In the genomic region with DNA sequence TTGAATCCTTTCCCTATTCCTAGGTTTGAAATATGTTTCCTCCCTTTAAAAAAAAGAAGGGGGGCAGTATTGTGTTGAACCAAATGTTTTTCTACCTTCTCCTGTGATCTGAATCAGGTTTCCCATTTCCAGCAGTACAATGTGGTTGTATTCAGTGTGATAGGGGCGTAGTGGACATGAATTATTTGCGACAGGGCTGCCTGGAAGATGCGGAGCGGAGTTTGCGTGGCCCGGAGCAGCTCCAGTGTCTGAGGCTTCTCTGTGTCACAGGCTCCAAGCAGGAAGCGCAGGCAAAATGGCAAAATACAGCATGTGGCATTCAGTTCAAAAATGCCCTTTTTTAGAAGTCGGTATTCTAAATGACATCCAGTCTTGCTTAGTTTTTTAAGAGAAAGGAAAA, we compare ENCODE assay signal across 1 cellular context.
TF ChIP-seq lines count a peak whose summit lies in the region.

No MANE protein-coding gene starts in this region.

TF ChIP-seq in K562, 482 proteins besides CTCF, POLR2A, EP300 and RAD21 (continued from another document and continues in another):
- TF ChIP-seq, protein P1, sequence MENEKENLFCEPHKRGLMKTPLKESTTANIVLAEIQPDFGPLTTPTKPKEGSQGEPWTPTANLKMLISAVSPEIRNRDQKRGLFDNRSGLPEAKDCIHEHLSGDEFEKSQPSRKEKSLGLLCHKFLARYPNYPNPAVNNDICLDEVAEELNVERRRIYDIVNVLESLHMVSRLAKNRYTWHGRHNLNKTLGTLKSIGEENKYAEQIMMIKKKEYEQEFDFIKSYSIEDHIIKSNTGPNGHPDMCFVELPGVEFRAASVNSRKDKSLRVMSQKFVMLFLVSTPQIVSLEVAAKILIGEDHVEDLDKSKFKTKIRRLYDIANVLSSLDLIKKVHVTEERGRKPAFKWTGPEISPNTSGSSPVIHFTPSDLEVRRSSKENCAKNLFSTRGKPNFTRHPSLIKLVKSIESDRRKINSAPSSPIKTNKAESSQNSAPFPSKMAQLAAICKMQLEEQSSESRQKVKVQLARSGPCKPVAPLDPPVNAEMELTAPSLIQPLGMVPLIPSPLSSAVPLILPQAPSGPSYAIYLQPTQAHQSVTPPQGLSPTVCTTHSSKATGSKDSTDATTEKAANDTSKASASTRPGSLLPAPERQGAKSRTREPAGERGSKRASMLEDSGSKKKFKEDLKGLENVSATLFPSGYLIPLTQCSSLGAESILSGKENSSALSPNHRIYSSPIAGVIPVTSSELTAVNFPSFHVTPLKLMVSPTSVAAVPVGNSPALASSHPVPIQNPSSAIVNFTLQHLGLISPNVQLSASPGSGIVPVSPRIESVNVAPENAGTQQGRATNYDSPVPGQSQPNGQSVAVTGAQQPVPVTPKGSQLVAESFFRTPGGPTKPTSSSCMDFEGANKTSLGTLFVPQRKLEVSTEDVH (IDR thresholded peaks at IDR 0.05; ENCODE audit: low read depth, partially characterized antibody), result no peak
- TF ChIP-seq ZNF217 (CRISPR knock-in tag; IDR thresholded peaks at IDR 0.05), result no peak
- TF ChIP-seq, protein P2, sequence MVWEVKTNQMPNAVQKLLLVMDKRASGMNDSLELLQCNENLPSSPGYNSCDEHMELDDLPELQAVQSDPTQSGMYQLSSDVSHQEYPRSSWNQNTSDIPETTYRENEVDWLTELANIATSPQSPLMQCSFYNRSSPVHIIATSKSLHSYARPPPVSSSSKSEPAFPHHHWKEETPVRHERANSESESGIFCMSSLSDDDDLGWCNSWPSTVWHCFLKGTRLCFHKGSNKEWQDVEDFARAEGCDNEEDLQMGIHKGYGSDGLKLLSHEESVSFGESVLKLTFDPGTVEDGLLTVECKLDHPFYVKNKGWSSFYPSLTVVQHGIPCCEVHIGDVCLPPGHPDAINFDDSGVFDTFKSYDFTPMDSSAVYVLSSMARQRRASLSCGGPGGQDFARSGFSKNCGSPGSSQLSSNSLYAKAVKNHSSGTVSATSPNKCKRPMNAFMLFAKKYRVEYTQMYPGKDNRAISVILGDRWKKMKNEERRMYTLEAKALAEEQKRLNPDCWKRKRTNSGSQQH (CRISPR knock-in tag; IDR thresholded peaks at IDR 0.05), result no peak
- no peak for TF ChIP-seq MTF1 (CRISPR knock-in tag; IDR thresholded peaks at IDR 0.05; ENCODE audit: borderline replicate concordance)
- no peak for TF ChIP-seq NFYB (IDR thresholded peaks at IDR 0.05; ENCODE audit: extremely low read depth, insufficient read length)
- no peak for TF ChIP-seq KDM5B (IDR thresholded peaks at IDR 0.05; ENCODE audit: insufficient replicate concordance, low read depth, low read length)
- TF ChIP-seq, protein P3, sequence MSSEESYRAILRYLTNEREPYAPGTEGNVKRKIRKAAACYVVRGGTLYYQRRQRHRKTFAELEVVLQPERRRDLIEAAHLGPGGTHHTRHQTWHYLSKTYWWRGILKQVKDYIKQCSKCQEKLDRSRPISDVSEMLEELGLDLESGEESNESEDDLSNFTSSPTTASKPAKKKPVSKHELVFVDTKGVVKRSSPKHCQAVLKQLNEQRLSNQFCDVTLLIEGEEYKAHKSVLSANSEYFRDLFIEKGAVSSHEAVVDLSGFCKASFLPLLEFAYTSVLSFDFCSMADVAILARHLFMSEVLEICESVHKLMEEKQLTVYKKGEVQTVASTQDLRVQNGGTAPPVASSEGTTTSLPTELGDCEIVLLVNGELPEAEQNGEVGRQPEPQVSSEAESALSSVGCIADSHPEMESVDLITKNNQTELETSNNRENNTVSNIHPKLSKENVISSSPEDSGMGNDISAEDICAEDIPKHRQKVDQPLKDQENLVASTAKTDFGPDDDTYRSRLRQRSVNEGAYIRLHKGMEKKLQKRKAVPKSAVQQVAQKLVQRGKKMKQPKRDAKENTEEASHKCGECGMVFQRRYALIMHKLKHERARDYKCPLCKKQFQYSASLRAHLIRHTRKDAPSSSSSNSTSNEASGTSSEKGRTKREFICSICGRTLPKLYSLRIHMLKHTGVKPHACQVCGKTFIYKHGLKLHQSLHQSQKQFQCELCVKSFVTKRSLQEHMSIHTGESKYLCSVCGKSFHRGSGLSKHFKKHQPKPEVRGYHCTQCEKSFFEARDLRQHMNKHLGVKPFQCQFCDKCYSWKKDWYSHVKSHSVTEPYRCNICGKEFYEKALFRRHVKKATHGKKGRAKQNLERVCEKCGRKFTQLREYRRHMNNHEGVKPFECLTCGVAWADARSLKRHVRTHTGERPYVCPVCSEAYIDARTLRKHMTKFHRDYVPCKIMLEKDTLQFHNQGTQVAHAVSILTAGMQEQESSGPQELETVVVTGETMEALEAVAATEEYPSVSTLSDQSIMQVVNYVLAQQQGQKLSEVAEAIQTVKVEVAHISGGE (CRISPR knock-in tag; IDR thresholded peaks at IDR 0.05), result no peak
- TF ChIP-seq SMARCA5 (IDR thresholded peaks at IDR 0.05), result no peak
- TF ChIP-seq PTTG1 (tag; IDR thresholded peaks at IDR 0.05; ENCODE audit: low read depth), result no peak
- TF ChIP-seq, protein P4, sequence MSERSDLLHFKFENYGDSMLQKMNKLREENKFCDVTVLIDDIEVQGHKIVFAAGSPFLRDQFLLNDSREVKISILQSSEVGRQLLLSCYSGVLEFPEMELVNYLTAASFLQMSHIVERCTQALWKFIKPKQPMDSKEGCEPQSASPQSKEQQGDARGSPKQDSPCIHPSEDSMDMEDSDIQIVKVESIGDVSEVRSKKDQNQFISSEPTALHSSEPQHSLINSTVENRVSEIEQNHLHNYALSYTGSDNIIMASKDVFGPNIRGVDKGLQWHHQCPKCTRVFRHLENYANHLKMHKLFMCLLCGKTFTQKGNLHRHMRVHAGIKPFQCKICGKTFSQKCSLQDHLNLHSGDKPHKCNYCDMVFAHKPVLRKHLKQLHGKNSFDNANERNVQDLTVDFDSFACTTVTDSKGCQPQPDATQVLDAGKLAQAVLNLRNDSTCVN (CRISPR knock-in tag; IDR thresholded peaks at IDR 0.05), result no peak
- TF ChIP-seq MEIS2 (IDR thresholded peaks at IDR 0.05; ENCODE audit: partially characterized antibody), result peak; percentile 94
- TF ChIP-seq PYGO2 (tag; IDR thresholded peaks at IDR 0.05), result no peak
- no peak for TF ChIP-seq POLR3G (IDR thresholded peaks at IDR 0.05; ENCODE audit: extremely low read depth, insufficient read length, insufficient replicate concordance)
- no peak for TF ChIP-seq ERF (CRISPR knock-in tag; IDR thresholded peaks at IDR 0.05)
- TF ChIP-seq HNRNPK (IDR thresholded peaks at IDR 0.05; ENCODE audit: low read depth, low read length, poor library complexity, severe bottlenecking), result no peak
- no peak for TF ChIP-seq ZNF165 (CRISPR knock-in tag; IDR thresholded peaks at IDR 0.05; ENCODE audit: borderline replicate concordance)
- TF ChIP-seq, protein P5, sequence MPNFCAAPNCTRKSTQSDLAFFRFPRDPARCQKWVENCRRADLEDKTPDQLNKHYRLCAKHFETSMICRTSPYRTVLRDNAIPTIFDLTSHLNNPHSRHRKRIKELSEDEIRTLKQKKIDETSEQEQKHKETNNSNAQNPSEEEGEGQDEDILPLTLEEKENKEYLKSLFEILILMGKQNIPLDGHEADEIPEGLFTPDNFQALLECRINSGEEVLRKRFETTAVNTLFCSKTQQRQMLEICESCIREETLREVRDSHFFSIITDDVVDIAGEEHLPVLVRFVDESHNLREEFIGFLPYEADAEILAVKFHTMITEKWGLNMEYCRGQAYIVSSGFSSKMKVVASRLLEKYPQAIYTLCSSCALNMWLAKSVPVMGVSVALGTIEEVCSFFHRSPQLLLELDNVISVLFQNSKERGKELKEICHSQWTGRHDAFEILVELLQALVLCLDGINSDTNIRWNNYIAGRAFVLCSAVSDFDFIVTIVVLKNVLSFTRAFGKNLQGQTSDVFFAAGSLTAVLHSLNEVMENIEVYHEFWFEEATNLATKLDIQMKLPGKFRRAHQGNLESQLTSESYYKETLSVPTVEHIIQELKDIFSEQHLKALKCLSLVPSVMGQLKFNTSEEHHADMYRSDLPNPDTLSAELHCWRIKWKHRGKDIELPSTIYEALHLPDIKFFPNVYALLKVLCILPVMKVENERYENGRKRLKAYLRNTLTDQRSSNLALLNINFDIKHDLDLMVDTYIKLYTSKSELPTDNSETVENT (CRISPR knock-in tag; IDR thresholded peaks at IDR 0.05), result no peak
- no peak for TF ChIP-seq SMAD4 (CRISPR knock-in tag; conservative IDR thresholded peaks at IDR 0.05)
- TF ChIP-seq, protein P6, sequence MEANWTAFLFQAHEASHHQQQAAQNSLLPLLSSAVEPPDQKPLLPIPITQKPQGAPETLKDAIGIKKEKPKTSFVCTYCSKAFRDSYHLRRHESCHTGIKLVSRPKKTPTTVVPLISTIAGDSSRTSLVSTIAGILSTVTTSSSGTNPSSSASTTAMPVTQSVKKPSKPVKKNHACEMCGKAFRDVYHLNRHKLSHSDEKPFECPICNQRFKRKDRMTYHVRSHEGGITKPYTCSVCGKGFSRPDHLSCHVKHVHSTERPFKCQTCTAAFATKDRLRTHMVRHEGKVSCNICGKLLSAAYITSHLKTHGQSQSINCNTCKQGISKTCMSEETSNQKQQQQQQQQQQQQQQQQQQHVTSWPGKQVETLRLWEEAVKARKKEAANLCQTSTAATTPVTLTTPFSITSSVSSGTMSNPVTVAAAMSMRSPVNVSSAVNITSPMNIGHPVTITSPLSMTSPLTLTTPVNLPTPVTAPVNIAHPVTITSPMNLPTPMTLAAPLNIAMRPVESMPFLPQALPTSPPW (CRISPR knock-in tag; IDR thresholded peaks at IDR 0.05), result peak; percentile 54
- TF ChIP-seq TBL1XR1 (IDR thresholded peaks at IDR 0.05; ENCODE audit: low read length in 2 of 2), result no peak
- no peak for TF ChIP-seq HCFC1 (IDR thresholded peaks at IDR 0.05; ENCODE audit: low read depth, low read length)
- no peak for TF ChIP-seq RFX7 (CRISPR knock-in tag; IDR thresholded peaks at IDR 0.05)
- no peak for TF ChIP-seq CBFA2T3 (IDR thresholded peaks at IDR 0.05)
- TF ChIP-seq PRMT5 (CRISPR knock-in tag; IDR thresholded peaks at IDR 0.05), result no peak
- TF ChIP-seq, protein P7, sequence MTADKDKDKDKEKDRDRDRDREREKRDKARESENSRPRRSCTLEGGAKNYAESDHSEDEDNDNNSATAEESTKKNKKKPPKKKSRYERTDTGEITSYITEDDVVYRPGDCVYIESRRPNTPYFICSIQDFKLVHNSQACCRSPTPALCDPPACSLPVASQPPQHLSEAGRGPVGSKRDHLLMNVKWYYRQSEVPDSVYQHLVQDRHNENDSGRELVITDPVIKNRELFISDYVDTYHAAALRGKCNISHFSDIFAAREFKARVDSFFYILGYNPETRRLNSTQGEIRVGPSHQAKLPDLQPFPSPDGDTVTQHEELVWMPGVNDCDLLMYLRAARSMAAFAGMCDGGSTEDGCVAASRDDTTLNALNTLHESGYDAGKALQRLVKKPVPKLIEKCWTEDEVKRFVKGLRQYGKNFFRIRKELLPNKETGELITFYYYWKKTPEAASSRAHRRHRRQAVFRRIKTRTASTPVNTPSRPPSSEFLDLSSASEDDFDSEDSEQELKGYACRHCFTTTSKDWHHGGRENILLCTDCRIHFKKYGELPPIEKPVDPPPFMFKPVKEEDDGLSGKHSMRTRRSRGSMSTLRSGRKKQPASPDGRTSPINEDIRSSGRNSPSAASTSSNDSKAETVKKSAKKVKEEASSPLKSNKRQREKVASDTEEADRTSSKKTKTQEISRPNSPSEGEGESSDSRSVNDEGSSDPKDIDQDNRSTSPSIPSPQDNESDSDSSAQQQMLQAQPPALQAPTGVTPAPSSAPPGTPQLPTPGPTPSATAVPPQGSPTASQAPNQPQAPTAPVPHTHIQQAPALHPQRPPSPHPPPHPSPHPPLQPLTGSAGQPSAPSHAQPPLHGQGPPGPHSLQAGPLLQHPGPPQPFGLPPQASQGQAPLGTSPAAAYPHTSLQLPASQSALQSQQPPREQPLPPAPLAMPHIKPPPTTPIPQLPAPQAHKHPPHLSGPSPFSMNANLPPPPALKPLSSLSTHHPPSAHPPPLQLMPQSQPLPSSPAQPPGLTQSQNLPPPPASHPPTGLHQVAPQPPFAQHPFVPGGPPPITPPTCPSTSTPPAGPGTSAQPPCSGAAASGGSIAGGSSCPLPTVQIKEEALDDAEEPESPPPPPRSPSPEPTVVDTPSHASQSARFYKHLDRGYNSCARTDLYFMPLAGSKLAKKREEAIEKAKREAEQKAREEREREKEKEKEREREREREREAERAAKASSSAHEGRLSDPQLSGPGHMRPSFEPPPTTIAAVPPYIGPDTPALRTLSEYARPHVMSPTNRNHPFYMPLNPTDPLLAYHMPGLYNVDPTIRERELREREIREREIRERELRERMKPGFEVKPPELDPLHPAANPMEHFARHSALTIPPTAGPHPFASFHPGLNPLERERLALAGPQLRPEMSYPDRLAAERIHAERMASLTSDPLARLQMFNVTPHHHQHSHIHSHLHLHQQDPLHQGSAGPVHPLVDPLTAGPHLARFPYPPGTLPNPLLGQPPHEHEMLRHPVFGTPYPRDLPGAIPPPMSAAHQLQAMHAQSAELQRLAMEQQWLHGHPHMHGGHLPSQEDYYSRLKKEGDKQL (CRISPR knock-in tag; IDR thresholded peaks at IDR 0.05; ENCODE audit: borderline replicate concordance), result no peak
- no peak for TF ChIP-seq POLR2AphosphoS5 (IDR thresholded peaks at IDR 0.05; ENCODE audit: control insufficient read depth, insufficient read depth, low read depth, low read length)
- TF ChIP-seq, protein P8, sequence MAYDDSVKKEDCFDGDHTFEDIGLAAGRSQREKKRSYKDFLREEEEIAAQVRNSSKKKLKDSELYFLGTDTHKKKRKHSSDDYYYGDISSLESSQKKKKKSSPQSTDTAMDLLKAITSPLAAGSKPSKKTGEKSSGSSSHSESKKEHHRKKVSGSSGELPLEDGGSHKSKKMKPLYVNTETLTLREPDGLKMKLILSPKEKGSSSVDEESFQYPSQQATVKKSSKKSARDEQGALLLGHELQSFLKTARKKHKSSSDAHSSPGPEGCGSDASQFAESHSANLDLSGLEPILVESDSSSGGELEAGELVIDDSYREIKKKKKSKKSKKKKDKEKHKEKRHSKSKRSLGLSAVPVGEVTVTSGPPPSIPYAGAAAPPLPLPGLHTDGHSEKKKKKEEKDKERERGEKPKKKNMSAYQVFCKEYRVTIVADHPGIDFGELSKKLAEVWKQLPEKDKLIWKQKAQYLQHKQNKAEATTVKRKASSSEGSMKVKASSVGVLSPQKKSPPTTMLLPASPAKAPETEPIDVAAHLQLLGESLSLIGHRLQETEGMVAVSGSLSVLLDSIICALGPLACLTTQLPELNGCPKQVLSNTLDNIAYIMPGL (CRISPR knock-in tag; IDR thresholded peaks at IDR 0.05), result no peak
- TF ChIP-seq, protein P9, sequence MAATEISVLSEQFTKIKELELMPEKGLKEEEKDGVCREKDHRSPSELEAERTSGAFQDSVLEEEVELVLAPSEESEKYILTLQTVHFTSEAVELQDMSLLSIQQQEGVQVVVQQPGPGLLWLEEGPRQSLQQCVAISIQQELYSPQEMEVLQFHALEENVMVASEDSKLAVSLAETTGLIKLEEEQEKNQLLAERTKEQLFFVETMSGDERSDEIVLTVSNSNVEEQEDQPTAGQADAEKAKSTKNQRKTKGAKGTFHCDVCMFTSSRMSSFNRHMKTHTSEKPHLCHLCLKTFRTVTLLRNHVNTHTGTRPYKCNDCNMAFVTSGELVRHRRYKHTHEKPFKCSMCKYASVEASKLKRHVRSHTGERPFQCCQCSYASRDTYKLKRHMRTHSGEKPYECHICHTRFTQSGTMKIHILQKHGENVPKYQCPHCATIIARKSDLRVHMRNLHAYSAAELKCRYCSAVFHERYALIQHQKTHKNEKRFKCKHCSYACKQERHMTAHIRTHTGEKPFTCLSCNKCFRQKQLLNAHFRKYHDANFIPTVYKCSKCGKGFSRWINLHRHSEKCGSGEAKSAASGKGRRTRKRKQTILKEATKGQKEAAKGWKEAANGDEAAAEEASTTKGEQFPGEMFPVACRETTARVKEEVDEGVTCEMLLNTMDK (IDR thresholded peaks at IDR 0.05; ENCODE audit: borderline replicate concordance, insufficient read depth, low read depth, low read length, poor library complexity, severe bottlenecking), result no peak
- TF ChIP-seq PTRF (tag; IDR thresholded peaks at IDR 0.05), result no peak
